In genomic region chr13:23950736-23951510, GRCh38 we compare ENCODE assay signal across 1 cellular context.
TF ChIP-seq lines count a peak whose summit lies in the region.

No MANE protein-coding gene starts in this region.

TF ChIP-seq in HepG2, 621 proteins besides CTCF, POLR2A, EP300 and RAD21:
- TF ChIP-seq KIAA2018 (CRISPR knock-in tag; IDR thresholded peaks at IDR 0.05; ENCODE audit: borderline replicate concordance) = no peak
- no peak for TF ChIP-seq DMAP1 (CRISPR knock-in tag; IDR thresholded peaks at IDR 0.05)
- no peak for TF ChIP-seq ZNF784 (CRISPR knock-in tag; IDR thresholded peaks at IDR 0.05; ENCODE audit: borderline replicate concordance)
TF ChIP-seq in HepG2: peak in this region for 0.
